In the genomic region with DNA sequence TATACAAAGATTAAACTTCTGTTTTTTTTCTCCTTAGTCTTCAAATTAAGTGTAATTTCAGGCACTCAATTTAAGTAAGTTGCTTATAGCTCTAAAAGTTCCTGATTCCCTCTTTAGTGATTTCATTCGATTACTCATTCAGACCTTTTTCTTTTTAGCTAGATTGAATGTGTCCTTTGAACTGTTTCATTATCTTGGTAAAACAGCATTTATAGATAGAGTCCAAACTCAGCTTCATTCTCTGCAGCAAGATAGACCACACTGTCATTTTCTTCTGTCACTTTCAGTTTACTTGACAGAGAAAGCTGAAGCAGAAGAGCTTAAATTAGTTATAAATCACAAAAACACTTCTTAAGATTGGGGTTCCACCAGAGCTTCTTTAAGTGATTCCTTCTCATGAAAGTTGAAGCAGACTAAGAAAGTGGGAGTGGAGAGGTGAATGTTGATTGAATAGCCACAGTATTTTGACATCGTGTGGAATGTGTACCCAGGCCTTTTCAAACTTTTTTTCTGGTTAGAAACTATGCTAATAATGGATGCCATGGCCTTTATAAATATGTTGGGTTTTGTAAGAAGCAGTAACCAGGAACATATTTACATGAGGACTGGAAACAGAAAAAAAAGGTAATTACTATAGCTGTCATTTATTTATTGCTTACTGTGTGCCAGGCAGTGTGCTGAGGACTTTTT, we compare ENCODE assay signal across 24 cellular contexts. TPM values are rescaled to one million over a fixed set of nuclear protein-coding genes. Genes with fewer than 3 reads are reported as not detected.
A peak's percentile ranks its signal among the peaks of the same experiment; 100 is the strongest.
DNase-seq lines count a peak whose midpoint lies in the region; ATAC-seq, FAIRE-seq and TF ChIP-seq lines count a peak whose summit lies in the region.
"Had no signal": no experiment of that assay in that cellular context is flagged by ENCODE, and none has a peak within 500 bp of the region (broad histone marks: within the 10 kb centered on the region; RNA-seq: fewer than 3 reads in every experiment).

No MANE protein-coding gene starts in this region.

- FAIRE-seq in HepG2 (lab: Jason Lieb, UNC) = peak; percentile 28
- FAIRE-seq: keratinocyte had no signal

- peaks cover 67% of the 10 kb centered on the region for H3K4me1 Mint-ChIP-seq in chondrocyte (ENCODE audit: low read depth)

- H3K27ac ChIP-seq in HepG2 (ENCODE audit: extremely low read length, insufficient read depth, low read length) = peak overlapping the region; percentile 40
- H3K27ac ChIP-seq in heart right ventricle = no peak overlapping the region
- H3K27ac ChIP-seq: epithelial cell of prostate had no signal

- intact Hi-C loops in HepG2 (cut with micrococcal nuclease; ENCODE audit: unreplicated experiment) (loop anchor here (5.0 kb wide), 1 partner anchor 52 kb away; a partner anchor contains a TSS), heart right ventricle (cut with DNase I) (loop anchor here in 1 of 10 donors (5.0 kb wide), 1 partner anchor 77 kb away; no protein-coding TSS in a partner anchor)

- H3K79me2 ChIP-seq in HepG2 (ENCODE audit: insufficient read depth, low read length) = peaks cover 2% of the 10 kb centered on the region

- TF ChIP-seq EP300 in HepG2 (IDR thresholded peaks at IDR 0.05; ENCODE audit: low read depth in 2 of 2, low read length in 2 of 2) = no peak
- TF ChIP-seq EP300 in HepG2 (CRISPR knock-in tag; IDR thresholded peaks at IDR 0.05; ENCODE audit: borderline replicate concordance) = no peak

- no peak overlapping the region for H3K4me3 Mint-ChIP-seq in chondrocyte (ENCODE audit: unreplicated experiment)
- H3K4me3 Mint-ChIP-seq: activated CD8-positive, alpha-beta T cell treated with anti-CD3 and anti-CD28 coated beads for 36 hours; CD8-positive, alpha-beta memory T cell; neural crest cell; T-helper 17 cell; WTC11 had no signal

- H3K27me3 ChIP-seq in HepG2 (ENCODE audit: control insufficient read depth in 1 of 2, insufficient read depth in 2 of 2, low read length in 2 of 2) (no peaks in the 10 kb centered on the region), heart right ventricle (no peaks in the 10 kb centered on the region)

- peak overlapping the region; percentile 89 for H3K27ac Mint-ChIP-seq in chondrocyte (ENCODE audit: unreplicated experiment)
- H3K27ac Mint-ChIP-seq: activated CD8-positive, alpha-beta T cell treated with anti-CD3 and anti-CD28 coated beads for 36 hours; T-helper 17 cell; WTC11 had no signal

- in situ Hi-C loops in HepG2 (cut with HindIII; ENCODE audit: extremely low pct_ligation_motif_present, low pct_unique_long_range_greater_than_20kb) = no loop called here
- in situ Hi-C loops in GM13976 (cut with MboI; ENCODE audit: low sequenced_read_pairs, unreplicated experiment) = no loop called here

- TF ChIP-seq POLR2A in HepG2 (IDR thresholded peaks at IDR 0.05; ENCODE audit: insufficient read depth in 1 of 2, low read depth in 2 of 2, low read length in 2 of 2) = no peak

- H3K36me3 ChIP-seq in HepG2 (replicated peaks in 1 of 2; ENCODE audit: control insufficient read depth in 1 of 2, insufficient read depth in 2 of 2, low read length in 2 of 2) (peaks cover 7 to 41% of the 10 kb centered on the region in 2 experiments), heart right ventricle (peaks cover 0 to 70% (median 26%) of the 10 kb centered on the region in 9 donors)

- peaks cover 21% of the 10 kb centered on the region for H3K36me3 Mint-ChIP-seq in chondrocyte (ENCODE audit: low read depth)

- H3K4me2 ChIP-seq in HepG2 (ENCODE audit: low read depth, low read length) = no peak overlapping the region

- DNase-seq in AG08395 (ENCODE audit: low spot score) = peak; percentile 47
- peak; percentile 13 for DNase-seq in HCEC 1CT
- DNase-seq in chondrocyte (ENCODE audit: low spot score) = no peak
- peak; percentile 30 for DNase-seq in HepG2 (ENCODE audit: low spot score)
- no peak for DNase-seq in GM13976 (ENCODE audit: low spot score)
- no peak for DNase-seq in COR-L47 (lab: John Stamatoyannopoulos, UW)
- DNase-seq in heart right ventricle = no peak
- DNase-seq: activated CD8-positive, alpha-beta T cell treated with anti-CD3 and anti-CD28 coated beads for 36 hours; activated T-cell treated with anti-CD3 and anti-CD28 coated beads, Interleukin-2, amount 50 U/mL, for 48 hours; CD8-positive, alpha-beta memory T cell; cortex of kidney; head of caudate nucleus; NCI-H1930; NCI-H526; SHP77; T-helper 17 cell had no signal

- POLR2A ChIA-PET in HepG2 (lab: Yijun Ruan, JAX) = interaction anchor here (0.6 kb wide), 1 partner anchor 57 kb away, joined by 3 read pairs; no protein-coding TSS in a partner anchor

- H3K27me3 Mint-ChIP-seq in chondrocyte (ENCODE audit: low read depth) = no peaks in the 10 kb centered on the region
- H3K27me3 Mint-ChIP-seq: activated CD8-positive, alpha-beta T cell treated with anti-CD3 and anti-CD28 coated beads for 36 hours; CD8-positive, alpha-beta memory T cell; T-helper 17 cell had no signal

- CTCF ChIA-PET in HepG2 (lab: Yijun Ruan, JAX; ENCODE audit: low intra/inter-chr PET ratio, low total read pairs) = no interaction called here

- H2AFZ ChIP-seq in HepG2 (ENCODE audit: low read length) = no peak overlapping the region

- ATAC-seq in HepG2 (no peak), GM18517 (IDR thresholded peaks at IDR 0.05; ENCODE audit: unreplicated experiment) (no peak), heart right ventricle (no peak)
- ATAC-seq: activated CD8-positive, alpha-beta T cell treated with anti-CD3 and anti-CD28 coated beads for 36 hours; T-helper 17 cell; WTC11 had no signal

- BruUV-seq in HepG2 (replicated peaks; lab: Mats Ljungman, UMichigan) = TSS peak; percentile 9

- TF ChIP-seq CTCF in chondrocyte (IDR thresholded peaks at IDR 0.05) = no peak
- no peak for TF ChIP-seq CTCF in HepG2 (CRISPR knock-in tag; IDR thresholded peaks at IDR 0.05)
- TF ChIP-seq CTCF in GM13976 (IDR thresholded peaks at IDR 0.05; ENCODE audit: borderline replicate concordance, control extremely low read depth, extremely low read depth, insufficient read depth, missing control alignments) = no peak
- TF ChIP-seq CTCF in heart right ventricle (IDR thresholded peaks at IDR 0.05) = no peak

- peaks cover 16% of the 10 kb centered on the region for H3K4me1 ChIP-seq in HepG2 (ENCODE audit: insufficient read depth, low read length)
- peaks cover 4 to 46% (median 23%) of the 10 kb centered on the region in 9 donors for H3K4me1 ChIP-seq in heart right ventricle

- H3K9ac ChIP-seq in HepG2 (ENCODE audit: insufficient read depth, low read depth, low read length) = no peak overlapping the region

- H3K4me3 ChIP-seq in HepG2 (replicated peaks in 1 of 3; ENCODE audit: insufficient read depth in 1 of 3, low read depth in 2 of 3, low read length in 3 of 3) (no peak overlapping the region), heart right ventricle (no peak overlapping the region)

- H4K20me1 ChIP-seq in HepG2 (ENCODE audit: insufficient read depth, low read length) = no peaks in the 10 kb centered on the region

- H3K9me3 ChIP-seq in HepG2 (ENCODE audit: low read length) = no peaks in the 10 kb centered on the region
- no peaks in the 10 kb centered on the region for H3K9me3 ChIP-seq in heart right ventricle

- no peaks in the 10 kb centered on the region for H3K9me3 Mint-ChIP-seq in chondrocyte (ENCODE audit: low read depth)
- H3K9me3 Mint-ChIP-seq: activated CD8-positive, alpha-beta T cell treated with anti-CD3 and anti-CD28 coated beads for 36 hours; CD8-positive, alpha-beta memory T cell; neural crest cell; WTC11 had no signal

- no peak for TF ChIP-seq RAD21 in HepG2 (CRISPR knock-in tag; IDR thresholded peaks at IDR 0.05)

- WGBS in HepG2 (ENCODE audit: low lambda C conversion rate) = 24% methylated on average over 2 of the region's 2 CpGs
- 62 to 64% methylated on average over 2 of the region's 2 CpGs for WGBS in heart right ventricle, 2 donors

RNA-seq across cellular contexts. Expression of a gene that starts 52.2 kb away (rescaled TPM):
- total RNA-seq in chondrocyte (15.9 to 20.6 TPM (median 16.3 TPM) in 3 replicates), HepG2 (2016; rRNA removed; fragmentation: Illumina TruSeq; extraction: Trizol) (14.7 and 16.5 TPM in 2 replicates), heart right ventricle (10 to 100 TPM in 9 of 10 donors, 1 to 10 TPM in 1; 8.5 to 18.2 (median 14.2) TPM)
- 19.7 and 21.4 TPM in 2 replicates for total RNA-seq in HepG2 (2016; cell fraction: cytosol; rRNA removed; fragmentation: Illumina TruSeq; extraction: Trizol; ENCODE audit: low read depth)
- 12.3 and 15.2 TPM in 2 replicates for total RNA-seq in HepG2 (2016; cell fraction: insoluble cytoplasmic fraction; rRNA removed; fragmentation: Illumina TruSeq; extraction: Trizol)
- 9.5 and 11.9 TPM in 2 replicates for total RNA-seq in HepG2 (2016; cell fraction: membrane; rRNA removed; fragmentation: Illumina TruSeq; extraction: Trizol)
- total RNA-seq in HepG2 (2016; cell fraction: nucleus; rRNA removed; fragmentation: Illumina TruSeq; extraction: Trizol) = 27.6 and 28.2 TPM in 2 replicates
- polyA plus RNA-seq in HepG2 (2011; rRNA removed) (8.8 and 10.5 TPM in 2 replicates), heart right ventricle (1 to 10 TPM; 3.2 to 6.4 TPM)
- 2.8 and 2.9 TPM in 2 replicates for polyA plus RNA-seq in HepG2 (2011; cell fraction: cytosol; rRNA removed)
- polyA plus RNA-seq in HepG2 (2011; cell fraction: nucleus; rRNA removed) = 58.3 and 61.4 TPM in 2 replicates
- polyA plus RNA-seq in HepG2 (2012) = 9.2 and 10.4 TPM in 2 replicates
- polyA plus RNA-seq in HepG2 (2016; cell fraction: cytosol; fragmentation: Illumina TruSeq; extraction: Trizol; ENCODE audit: low read depth) = 0.26 and 0.31 TPM in 2 replicates
- 4.9 and 6.4 TPM in 2 replicates for polyA plus RNA-seq in HepG2 (2016; cell fraction: insoluble cytoplasmic fraction; fragmentation: Illumina TruSeq; extraction: Trizol; ENCODE audit: low read depth)
- polyA plus RNA-seq in HepG2 (2016; cell fraction: membrane; fragmentation: Illumina TruSeq; extraction: Trizol; ENCODE audit: low read depth) = 0.66 TPM in 2 replicates
- polyA plus RNA-seq in HepG2 (2016; cell fraction: nucleus; fragmentation: Illumina TruSeq; extraction: Trizol; ENCODE audit: insufficient read depth, low read depth) = 40.6 and 43.4 TPM in 2 replicates
- polyA minus RNA-seq in HepG2 (2011; rRNA and poly(A)+ RNA removed; ENCODE audit: low replicate concordance) = 16.1 and 26.2 TPM in 2 replicates
- polyA minus RNA-seq in HepG2 (2011; cell fraction: cytosol; rRNA and poly(A)+ RNA removed) = 5.2 and 5.8 TPM in 2 replicates
- 25.9 and 28.1 TPM in 2 replicates for polyA minus RNA-seq in HepG2 (2011; cell fraction: nucleus; rRNA and poly(A)+ RNA removed)

RNA-seq across cellular contexts. Expression of a gene that starts 59.4 kb away (rescaled TPM):
- total RNA-seq in chondrocyte = 0.46 TPM in 1 of 3 replicates, not detected in the others
- not detected in 2 replicates for total RNA-seq in HepG2 (2016; rRNA removed; fragmentation: Illumina TruSeq; extraction: Trizol)
- total RNA-seq in HepG2 (2016; cell fraction: cytosol; rRNA removed; fragmentation: Illumina TruSeq; extraction: Trizol; ENCODE audit: low read depth) = not detected in 2 replicates
- total RNA-seq in HepG2 (2016; cell fraction: insoluble cytoplasmic fraction; rRNA removed; fragmentation: Illumina TruSeq; extraction: Trizol) = not detected in 2 replicates
- total RNA-seq in HepG2 (2016; cell fraction: membrane; rRNA removed; fragmentation: Illumina TruSeq; extraction: Trizol) = not detected in 2 replicates
- not detected in 2 replicates for total RNA-seq in HepG2 (2016; cell fraction: nucleus; rRNA removed; fragmentation: Illumina TruSeq; extraction: Trizol)
- polyA plus RNA-seq in HepG2 (2011; rRNA removed) = not detected in 2 replicates
- not detected in 2 replicates for polyA plus RNA-seq in HepG2 (2011; cell fraction: cytosol; rRNA removed)
- polyA plus RNA-seq in HepG2 (2011; cell fraction: nucleus; rRNA removed) = 0.08 TPM in 1 of 2 replicates, not detected in the other
- polyA plus RNA-seq in HepG2 (2012) = not detected in 2 replicates
- polyA plus RNA-seq in HepG2 (2016; cell fraction: cytosol; fragmentation: Illumina TruSeq; extraction: Trizol; ENCODE audit: low read depth) = not detected in 2 replicates
- not detected in 2 replicates for polyA plus RNA-seq in HepG2 (2016; cell fraction: insoluble cytoplasmic fraction; fragmentation: Illumina TruSeq; extraction: Trizol; ENCODE audit: low read depth)
- polyA plus RNA-seq in HepG2 (2016; cell fraction: membrane; fragmentation: Illumina TruSeq; extraction: Trizol; ENCODE audit: low read depth) = not detected in 2 replicates
- polyA plus RNA-seq in HepG2 (2016; cell fraction: nucleus; fragmentation: Illumina TruSeq; extraction: Trizol; ENCODE audit: insufficient read depth, low read depth) = not detected in 2 replicates
- not detected in 2 replicates for polyA minus RNA-seq in HepG2 (2011; rRNA and poly(A)+ RNA removed; ENCODE audit: low replicate concordance)
- polyA minus RNA-seq in HepG2 (2011; cell fraction: cytosol; rRNA and poly(A)+ RNA removed) = not detected in 2 replicates
- polyA minus RNA-seq in HepG2 (2011; cell fraction: nucleus; rRNA and poly(A)+ RNA removed) = not detected in 2 replicates
- total RNA-seq in heart right ventricle = under 1 TPM in 1 of 10 donors, not detected in 9; 0.30 TPM
- polyA plus RNA-seq in heart right ventricle = under 1 TPM in 1 of 2 donors, not detected in 1; 0.12 TPM
- total RNA-seq: A673; activated CD8-positive, alpha-beta T cell treated with anti-CD3 and anti-CD28 coated beads for 36 hours; CD8-positive, alpha-beta memory T cell; Daoy; mesenteric fat pad; neural crest cell; T-helper 17 cell had no signal
- polyA plus RNA-seq: CD8-positive, alpha-beta memory T cell had no signal

Comparison
In these comparisons a context has a peak if more than half of its experiments do, and no peak if none do; other contexts are left out.
1. DNase-seq: peak in AG08395 (single experiment), HCEC 1CT (single experiment) and HepG2 (single experiment); none in chondrocyte (single experiment), GM13976 (single experiment), COR-L47 (single experiment) and heart right ventricle (0 of 2).